8 cellular contexts compared by ENCODE assay signal in genomic region chr11:116835042-116835772, GRCh38. TPM values are rescaled to one million over a fixed set of nuclear protein-coding genes. Genes with fewer than 3 reads are reported as not detected.
A peak's percentile ranks its signal among the peaks of the same experiment; 100 is the strongest.
DNase-seq lines count a peak whose midpoint lies in the region; ATAC-seq and TF ChIP-seq lines count a peak whose summit lies in the region.

No MANE protein-coding gene starts in this region.

- ATAC-seq in lung (ENCODE audit: insufficient read depth, low FRiP score), result no peak

- 0 out of 2 replicates have a peak, but pooled peaks cover 3% of the 10 kb centered on the region for H3K9me3 ChIP-seq in HUES6 (ENCODE audit: control insufficient read depth, insufficient read depth, low read depth, low read length)
- no peaks in the 10 kb centered on the region for H3K9me3 ChIP-seq in adrenal gland (replicated peaks in 1 of 3)
- no peaks in the 10 kb centered on the region for H3K9me3 ChIP-seq in lung (ENCODE audit: control insufficient read depth in 2 of 2, insufficient read depth in 1 of 2, low read length in 1 of 2)
- H3K9me3 ChIP-seq in uterus, result no peaks in the 10 kb centered on the region

- H3K4me1 ChIP-seq in HUES6 (ENCODE audit: control insufficient read depth, insufficient read depth, low read length) (peaks cover 26% of the 10 kb centered on the region), adrenal gland (replicated peaks in 1 of 2) (peaks cover 9 to 17% of the 10 kb centered on the region in 2 donors), lung (ENCODE audit: control insufficient read depth in 2 of 2, insufficient read depth in 2 of 2, low read length in 2 of 2) (peaks cover 0 to 21% of the 10 kb centered on the region in 2 donors), uterus (peaks cover 0 to 5% of the 10 kb centered on the region in 2 donors)

- TF ChIP-seq POLR2A in adrenal gland (IDR thresholded peaks at IDR 0.05), result no peak
- TF ChIP-seq POLR2A in uterus (IDR thresholded peaks at IDR 0.05), result no peak
- no peak for TF ChIP-seq POLR2A in erythroblast (IDR thresholded peaks at IDR 0.05; ENCODE audit: low read length)

- DNase-seq in SIG-M5 treated with dmso at 0.1 percent for 504 hours (lab: John Stamatoyannopoulos, UW; ENCODE audit: unreplicated experiment) (peak; percentile 78), SIG-M5 (lab: John Stamatoyannopoulos, UW) (no peak), adrenal gland (no peak), lung (ENCODE audit: low spot score) (no peak), uterus (no peak), erythroblast (lab: John Stamatoyannopoulos, UW) (no peak)
- no peak for DNase-seq in stimulated activated CD4-positive, alpha-beta T cell treated with anti-CD3 and anti-CD28 coated beads, Interleukin-15, amount 100 ng/mL, for 24 hours

- H3K36me3 ChIP-seq in HUES6 (ENCODE audit: control insufficient read depth, insufficient read depth, low read length) (no peaks in the 10 kb centered on the region), adrenal gland (replicated peaks in 1 of 2) (no peaks in the 10 kb centered on the region), lung (ENCODE audit: control insufficient read depth in 2 of 2, insufficient read depth in 2 of 2, low read length in 2 of 2) (no peaks in the 10 kb centered on the region), uterus (no peaks in the 10 kb centered on the region)

- H3K27ac ChIP-seq in HUES6 (ENCODE audit: low read depth, low read length) (no peak overlapping the region), adrenal gland (peak overlapping the region in 3 of 5 donors; percentile 14 to 73 (median 56)), lung (ENCODE audit: low read depth in 1 of 2, low read length in 1 of 2) (peak overlapping the region; percentile 47 to 88), uterus (peak overlapping the region; percentile 60 to 66)

- no peak overlapping the region for H3K9ac ChIP-seq in HUES6 (ENCODE audit: low read length)

- WGBS in adrenal gland, 4 donors, result 42 to 68% (median 47%) methylated on average over 18 to 28 of the region's 28 CpGs
- 16 to 29% methylated on average over 28 of the region's 28 CpGs for WGBS in lung, 2 donors

- no peak for TF ChIP-seq CTCF in adrenal gland (IDR thresholded peaks at IDR 0.05)
- TF ChIP-seq CTCF in lung (IDR thresholded peaks at IDR 0.05; ENCODE audit: control extremely low read depth, extremely low read depth), result no peak
- TF ChIP-seq CTCF in uterus (IDR thresholded peaks at IDR 0.05), result no peak

- H3K4me3 ChIP-seq in HUES6 (ENCODE audit: low read depth, low read length) (peak overlapping the region; percentile 61), adrenal gland (peak overlapping the region in 1 of 4 donors; percentile 44), lung (no peak overlapping the region), uterus (peak overlapping the region; percentile 22 to 34)

- peaks cover 9% of the 10 kb centered on the region for H3K27me3 ChIP-seq in HUES6 (ENCODE audit: control insufficient read depth, insufficient read depth, low read length)
- no peaks in the 10 kb centered on the region for H3K27me3 ChIP-seq in adrenal gland
- no peaks in the 10 kb centered on the region for H3K27me3 ChIP-seq in lung (ENCODE audit: control insufficient read depth, insufficient read depth)
- H3K27me3 ChIP-seq in uterus, result no peaks in the 10 kb centered on the region

- intact Hi-C loops in adrenal gland (cut with DNase I) (loop anchor here in 1 of 2 donors (5.0 kb wide), 1 partner anchor 43 kb away; the partner anchor contains the start of gene APOA5), uterus (cut with DNase I; ENCODE audit: low total_unique reads) (no loop called here)

RNA-seq across cellular contexts. Expression of gene APOA1, which starts 2.2 kb away (rescaled TPM):
- 1 to 10 TPM in 3 of 8 donors, under 1 TPM in 1, not detected in 4; 0.28 to 3.0 (median 2.2) TPM for total RNA-seq in adrenal gland
- polyA plus RNA-seq in adrenal gland, result 1 to 10 TPM in 2 of 3 donors, under 1 TPM in 1; 0.62 to 7.2 (median 6.1) TPM
- 1 to 10 TPM; 1.2 to 4.4 TPM for total RNA-seq in lung
- 10 to 100 TPM in 1 of 2 donors, 1 to 10 TPM in 1; 1.9 to 18.2 TPM for polyA plus RNA-seq in lung
- total RNA-seq in uterus, result 1 to 10 TPM in 2 of 4 donors, not detected in 2; 2.2 to 3.5 TPM

RNA-seq across cellular contexts. Expression of gene APOC3, which starts 5.5 kb away (rescaled TPM):
- total RNA-seq in adrenal gland (1 to 10 TPM in 2 of 8 donors, under 1 TPM in 1, not detected in 5; 0.84 to 3.1 (median 2.9) TPM), lung (1 to 10 TPM in 1 of 2 donors, not detected in 1; 2.3 TPM), uterus (1 to 10 TPM in 1 of 4 donors, not detected in 3; 1.2 TPM)
- polyA plus RNA-seq in adrenal gland (1 to 10 TPM in 2 of 3 donors, under 1 TPM in 1; 0.20 to 1.6 (median 1.0) TPM), lung (under 1 TPM in 1 of 2 donors, not detected in 1; 0.14 TPM)

RNA-seq across cellular contexts. Expression of gene APOA4, which starts 12.1 kb away (rescaled TPM):
- not detected for total RNA-seq in adrenal gland
- under 1 TPM in 1 of 3 donors, not detected in 2; 0.17 TPM for polyA plus RNA-seq in adrenal gland
- total RNA-seq in lung, result not detected
- under 1 TPM in 1 of 2 donors, not detected in 1; 0.06 TPM for polyA plus RNA-seq in lung
- total RNA-seq in uterus, result not detected

RNA-seq across cellular contexts. Expression of gene APOA5, which starts 43.5 kb away (rescaled TPM):
- total RNA-seq in adrenal gland (under 1 TPM in 2 of 8 donors, not detected in 6; 0.11 to 0.54 TPM), lung (under 1 TPM in 1 of 2 donors, not detected in 1; 0.77 TPM), uterus (not detected)
- polyA plus RNA-seq in adrenal gland (not detected), lung (under 1 TPM; 0.22 to 0.31 TPM)

RNA-seq across cellular contexts. Expression of gene ZPR1, which starts 47.4 kb away (rescaled TPM):
- 10 to 100 TPM; 10.8 to 61.8 (median 28.1) TPM for total RNA-seq in adrenal gland
- 10 to 100 TPM; 10.5 to 63.6 (median 11.0) TPM for polyA plus RNA-seq in adrenal gland
- total RNA-seq in lung, result 10 to 100 TPM; 33.3 to 50.9 TPM
- 10 to 100 TPM; 19.4 to 35.8 TPM for polyA plus RNA-seq in lung
- total RNA-seq in uterus, result 10 to 100 TPM in 3 of 4 donors, 1 to 10 TPM in 1; 4.1 to 43.1 (median 22.3) TPM
